In genomic region chr17:57649191-57649590, GRCh38 we compare ENCODE assay signal across 19 cellular contexts.
A peak's percentile ranks its signal among the peaks of the same experiment; 100 is the strongest.
DNase-seq lines count a peak whose midpoint lies in the region; ATAC-seq, FAIRE-seq and TF ChIP-seq lines count a peak whose summit lies in the region.
"Had no signal": no experiment of that assay in that cellular context is flagged by ENCODE, and none has a peak within 500 bp of the region (broad histone marks: within the 10 kb centered on the region; RNA-seq: fewer than 3 reads in every experiment).

No MANE protein-coding gene starts in this region.

- H2BK15ac ChIP-seq in mesendoderm (replicated peaks; ENCODE audit: low read depth), result no peak overlapping the region

- H4K8ac ChIP-seq in mesendoderm (ENCODE audit: low read depth, low read length), result no peak overlapping the region

- H3K4me3 ChIP-seq in HCT116 (replicated peaks in 1 of 2; ENCODE audit: low read depth in 1 of 2, low read length in 2 of 2) (no peak overlapping the region), astrocyte (ENCODE audit: insufficient read depth, low read depth, low read length) (no peak overlapping the region), mesendoderm (ENCODE audit: low read length) (no peak overlapping the region), esophagus muscularis mucosa (no peak overlapping the region)
- H3K4me3 ChIP-seq: SJSA1 had no signal

- RAD21 ChIA-PET in HCT116 (lab: Charles Lee; ENCODE audit: low non-redundant PET in 1 of 2, low total read pairs in 2 of 2, uncharacterized antibody in 2 of 2, unreplicated experiment in 2 of 2), result no interaction called here

- no peak for TF ChIP-seq EP300 in esophagus muscularis mucosa (IDR thresholded peaks at IDR 0.05)

- H3K27ac ChIP-seq in HCT116 (ENCODE audit: low read depth, low read length), result no peak overlapping the region
- no peak overlapping the region for H3K27ac ChIP-seq in astrocyte (ENCODE audit: low read depth, low read length)
- H3K27ac ChIP-seq in mesendoderm (ENCODE audit: low read depth, low read length), result no peak overlapping the region
- H3K27ac ChIP-seq in esophagus muscularis mucosa (replicated peaks in 1 of 4), result no peak overlapping the region
- H3K27ac ChIP-seq: HL-60, SJSA1 had no signal

- no peaks in the 10 kb centered on the region for H3K79me1 ChIP-seq in mesendoderm (ENCODE audit: low read length)

- intact Hi-C loops in HCT116 (cut with micrococcal nuclease), result no loop called here
- intact Hi-C loops in posterior cingulate gyrus (cut with DNase I), result no loop called here
- intact Hi-C loops in esophagus muscularis mucosa (cut with DNase I), result no loop called here

- no peaks in the 10 kb centered on the region for H3K9me3 ChIP-seq in HCT116 (ENCODE audit: control insufficient read depth in 1 of 2, insufficient read depth in 1 of 2, low read depth in 1 of 2, low read length in 2 of 2)
- no peaks in the 10 kb centered on the region for H3K9me3 ChIP-seq in astrocyte (ENCODE audit: insufficient read depth, low read depth, low read length)
- H3K9me3 ChIP-seq in esophagus muscularis mucosa, result no peaks in the 10 kb centered on the region
- H3K9me3 ChIP-seq: SJSA1 had no signal

- no peak overlapping the region for H2BK120ac ChIP-seq in mesendoderm (ENCODE audit: low read depth, low read length)

- peaks cover 19% of the 10 kb centered on the region for H3K4me1 Mint-ChIP-seq in astrocyte (ENCODE audit: low read depth, unreplicated experiment)

- no peak overlapping the region for H3K27ac Mint-ChIP-seq in astrocyte (ENCODE audit: unreplicated experiment)
- H3K27ac Mint-ChIP-seq: B cell, T-helper 17 cell had no signal

- POLR2A ChIA-PET in HCT116 (lab: Charles Lee), result no interaction called here

- CTCF ChIA-PET in HCT116 (lab: Charles Lee), result no interaction called here

- TF ChIP-seq POLR2A in HCT116 (IDR thresholded peaks at IDR 0.05; ENCODE audit: borderline replicate concordance, extremely low read depth, insufficient read depth, insufficient read length), result no peak
- no peak for TF ChIP-seq POLR2A in esophagus muscularis mucosa (IDR thresholded peaks at IDR 0.05; ENCODE audit: low read depth)

- no peak overlapping the region for H4K5ac ChIP-seq in mesendoderm (ENCODE audit: low read length)

- DNase-seq in HCT116 (ENCODE audit: low read depth, low spot score), result no peak
- no peak for DNase-seq in astrocyte (ENCODE audit: low read depth)
- DNase-seq in mesendoderm, result no peak
- no peak for DNase-seq in NCI-H1092 treated with DMSO at 0.1 percent for 48 hours (lab: John Stamatoyannopoulos, UW)
- DNase-seq in posterior cingulate gyrus, result no peak
- DNase-seq in esophagus muscularis mucosa (ENCODE audit: extremely low spot score), result no peak
- no peak for DNase-seq in NCI-H345 treated with DMSO at 0.1 percent for 48 hours (lab: John Stamatoyannopoulos, UW; ENCODE audit: unreplicated experiment)
- DNase-seq: DMS 273 treated with DMSO at 0.1 percent for 48 hours, GDM1, KG1, NCI-H1417 treated with DMSO at 0.1 percent for 48 hours, NCI-H2029, NCI-H345, NCI-H526 treated with DMSO at 0.1 percent for 48 hours, T-helper 17 cell had no signal

- FAIRE-seq in astrocyte (lab: Jason Lieb, UNC), result peak; percentile 29
- FAIRE-seq: H54 had no signal

- peaks cover 3 to 15% of the 10 kb centered on the region in 2 experiments; a peak in 3 of 4 replicates for H3K4me1 ChIP-seq in HCT116 (ENCODE audit: control insufficient read depth in 1 of 2, insufficient read depth in 2 of 2, low read length in 2 of 2)
- H3K4me1 ChIP-seq in astrocyte (ENCODE audit: insufficient read depth, low read length), result peaks cover 14% of the 10 kb centered on the region
- peaks cover 13% of the 10 kb centered on the region for H3K4me1 ChIP-seq in mesendoderm (ENCODE audit: control insufficient read depth, low read depth, low read length)
- H3K4me1 ChIP-seq in esophagus muscularis mucosa, result no peaks in the 10 kb centered on the region

- 100% methylated on average over 3 of the region's 3 CpGs for WGBS in mesendoderm (ENCODE audit: extremely low coverage, insufficient coverage, low lambda C conversion rate)
- 95% methylated on average over 3 of the region's 3 CpGs for WGBS in esophagus muscularis mucosa

- H3K4me2 ChIP-seq in HCT116 (ENCODE audit: low read length) (peak overlapping the region; percentile 35; the same call in 1 of the 2 replicates), astrocyte (ENCODE audit: low read length) (no peak overlapping the region), mesendoderm (ENCODE audit: low read length) (no peak overlapping the region)

- H2AK5ac ChIP-seq in mesendoderm (ENCODE audit: low read length), result peak overlapping the region; percentile 6

- H3K36me3 Mint-ChIP-seq in astrocyte (ENCODE audit: low read depth, unreplicated experiment), result no peaks in the 10 kb centered on the region

- BruUV-seq in HCT116 (replicated peaks; lab: Mats Ljungman, UMichigan), result no TSS peak

- no peak for ATAC-seq in HCT116
- ATAC-seq: T-helper 17 cell had no signal

- TF ChIP-seq CTCF in HCT116 (IDR thresholded peaks at IDR 0.05 in 2 of 3, conservative IDR thresholded peaks at IDR 0.05 in 1 of 3; ENCODE audit: borderline replicate concordance in 1 of 3, insufficient read depth in 1 of 3, low read depth in 2 of 3, low read length in 2 of 3) (no peak), astrocyte (IDR thresholded peaks at IDR 0.05; ENCODE audit: insufficient read depth, low read depth, low read length) (no peak), esophagus muscularis mucosa (IDR thresholded peaks at IDR 0.05) (no peak)

- no peak overlapping the region for H3K4ac ChIP-seq in mesendoderm (ENCODE audit: low read depth, low read length)

- no peak overlapping the region for H3K56ac ChIP-seq in mesendoderm (ENCODE audit: low read length)

- no peaks in the 10 kb centered on the region for H3K9me2 ChIP-seq in HCT116 (ENCODE audit: insufficient read depth)

- no peaks in the 10 kb centered on the region for H3K27me3 Mint-ChIP-seq in astrocyte (ENCODE audit: low read depth, unreplicated experiment)
- H3K27me3 Mint-ChIP-seq: B cell, T-helper 17 cell had no signal

- H2AFZ ChIP-seq in HCT116 (ENCODE audit: low read depth, low read length, poor library complexity, severe bottlenecking), result no peak overlapping the region
- no peak overlapping the region for H2AFZ ChIP-seq in astrocyte (ENCODE audit: low read depth, low read length)

- H3K18ac ChIP-seq in mesendoderm (ENCODE audit: low read length), result no peak overlapping the region

- H4K20me1 ChIP-seq in HCT116 (ENCODE audit: insufficient read depth) (no peaks in the 10 kb centered on the region), astrocyte (ENCODE audit: insufficient read depth, low read length) (no peaks in the 10 kb centered on the region)

- H3K9me3 Mint-ChIP-seq in astrocyte (ENCODE audit: unreplicated experiment), result no peaks in the 10 kb centered on the region

- H3K79me2 ChIP-seq in HCT116 (ENCODE audit: insufficient read depth, low read length), result no peaks in the 10 kb centered on the region
- H3K79me2 ChIP-seq in astrocyte (ENCODE audit: insufficient read depth, low read length), result no peaks in the 10 kb centered on the region
- no peaks in the 10 kb centered on the region for H3K79me2 ChIP-seq in mesendoderm (ENCODE audit: control insufficient read depth, insufficient read depth, low read length)

- H3K9ac ChIP-seq in HCT116 (ENCODE audit: low read length) (no peak overlapping the region), astrocyte (ENCODE audit: low read length) (no peak overlapping the region), mesendoderm (ENCODE audit: low read length) (no peak overlapping the region)

- peak overlapping the region; percentile 64 for H2BK5ac ChIP-seq in mesendoderm (ENCODE audit: low read length)

- H3K23ac ChIP-seq in mesendoderm (ENCODE audit: low read length), result no peak overlapping the region

- no peak overlapping the region for H3K4me3 Mint-ChIP-seq in astrocyte (ENCODE audit: unreplicated experiment)
- H3K4me3 Mint-ChIP-seq: B cell, T-helper 17 cell had no signal

- no peak for TF ChIP-seq RAD21 in HCT116 (IDR thresholded peaks at IDR 0.05; ENCODE audit: low read depth)

- H3K36me3 ChIP-seq in HCT116 (ENCODE audit: control insufficient read depth in 1 of 2, insufficient read depth in 2 of 2, low read length in 2 of 2) (peaks cover 0 to 3% of the 10 kb centered on the region in 2 experiments; a peak in 1 of 4 replicates), astrocyte (ENCODE audit: insufficient read depth, low read length) (no peaks in the 10 kb centered on the region), mesendoderm (ENCODE audit: control insufficient read depth, insufficient read depth, low read length) (no peaks in the 10 kb centered on the region), esophagus muscularis mucosa (peaks cover 0 to 8% (median 0%) of the 10 kb centered on the region in 4 donors)

- no peaks in the 10 kb centered on the region for H3K27me3 ChIP-seq in HCT116 (ENCODE audit: insufficient read depth, low read length)
- no peaks in the 10 kb centered on the region for H3K27me3 ChIP-seq in astrocyte (ENCODE audit: insufficient read depth, low read length)
- H3K27me3 ChIP-seq in mesendoderm (ENCODE audit: insufficient read depth, low read length, poor library complexity), result no peaks in the 10 kb centered on the region
- no peaks in the 10 kb centered on the region for H3K27me3 ChIP-seq in esophagus muscularis mucosa
- H3K27me3 ChIP-seq: SJSA1 had no signal

TF ChIP-seq in HCT116, 20 proteins besides CTCF, POLR2A, EP300 and RAD21 (continues in another document):
- TF ChIP-seq, protein P1, sequence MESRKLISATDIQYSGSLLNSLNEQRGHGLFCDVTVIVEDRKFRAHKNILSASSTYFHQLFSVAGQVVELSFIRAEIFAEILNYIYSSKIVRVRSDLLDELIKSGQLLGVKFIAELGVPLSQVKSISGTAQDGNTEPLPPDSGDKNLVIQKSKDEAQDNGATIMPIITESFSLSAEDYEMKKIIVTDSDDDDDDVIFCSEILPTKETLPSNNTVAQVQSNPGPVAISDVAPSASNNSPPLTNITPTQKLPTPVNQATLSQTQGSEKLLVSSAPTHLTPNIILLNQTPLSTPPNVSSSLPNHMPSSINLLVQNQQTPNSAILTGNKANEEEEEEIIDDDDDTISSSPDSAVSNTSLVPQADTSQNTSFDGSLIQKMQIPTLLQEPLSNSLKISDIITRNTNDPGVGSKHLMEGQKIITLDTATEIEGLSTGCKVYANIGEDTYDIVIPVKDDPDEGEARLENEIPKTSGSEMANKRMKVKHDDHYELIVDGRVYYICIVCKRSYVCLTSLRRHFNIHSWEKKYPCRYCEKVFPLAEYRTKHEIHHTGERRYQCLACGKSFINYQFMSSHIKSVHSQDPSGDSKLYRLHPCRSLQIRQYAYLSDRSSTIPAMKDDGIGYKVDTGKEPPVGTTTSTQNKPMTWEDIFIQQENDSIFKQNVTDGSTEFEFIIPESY (IDR thresholded peaks at IDR 0.05; ENCODE audit: extremely low read depth, insufficient replicate concordance, low read length), result no peak
- no peak for TF ChIP-seq SRF (IDR thresholded peaks at IDR 0.05; ENCODE audit: low read depth)
- TF ChIP-seq ZFX (IDR thresholded peaks at IDR 0.05), result no peak
- no peak for TF ChIP-seq ATF3 (IDR thresholded peaks at IDR 0.05)
- no peak for TF ChIP-seq CEBPB (IDR thresholded peaks at IDR 0.05; ENCODE audit: low read depth)
- no peak for TF ChIP-seq EZH2 (IDR thresholded peaks at IDR 0.05)
- no peak for TF ChIP-seq EGR1 (IDR thresholded peaks at IDR 0.05; ENCODE audit: low read depth)
